1 cellular context compared by ENCODE assay signal in the genomic region with DNA sequence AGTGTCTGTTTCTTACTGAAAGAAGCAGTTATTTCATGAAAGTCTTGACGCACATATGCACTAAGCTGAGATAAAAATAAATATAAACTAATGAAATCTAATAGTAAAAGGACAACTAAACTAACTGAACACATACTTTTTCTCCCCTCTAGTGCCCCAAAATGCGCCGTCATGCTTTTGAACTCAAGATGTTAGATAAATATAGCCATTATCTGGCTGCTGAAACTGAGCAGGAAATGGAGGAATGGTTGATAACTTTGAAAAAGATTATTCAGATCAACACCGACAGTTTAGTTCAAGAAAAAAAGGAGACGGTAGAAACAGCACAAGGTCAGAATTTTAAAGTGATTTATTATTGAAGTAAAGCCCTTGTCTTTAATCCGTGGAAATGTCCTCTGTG.
TF ChIP-seq lines count a peak whose summit lies in the region.

No MANE protein-coding gene starts in this region.

TF ChIP-seq in K562, 482 proteins besides CTCF, POLR2A, EP300 and RAD21 (continued from another document):
- TF ChIP-seq, protein P1, sequence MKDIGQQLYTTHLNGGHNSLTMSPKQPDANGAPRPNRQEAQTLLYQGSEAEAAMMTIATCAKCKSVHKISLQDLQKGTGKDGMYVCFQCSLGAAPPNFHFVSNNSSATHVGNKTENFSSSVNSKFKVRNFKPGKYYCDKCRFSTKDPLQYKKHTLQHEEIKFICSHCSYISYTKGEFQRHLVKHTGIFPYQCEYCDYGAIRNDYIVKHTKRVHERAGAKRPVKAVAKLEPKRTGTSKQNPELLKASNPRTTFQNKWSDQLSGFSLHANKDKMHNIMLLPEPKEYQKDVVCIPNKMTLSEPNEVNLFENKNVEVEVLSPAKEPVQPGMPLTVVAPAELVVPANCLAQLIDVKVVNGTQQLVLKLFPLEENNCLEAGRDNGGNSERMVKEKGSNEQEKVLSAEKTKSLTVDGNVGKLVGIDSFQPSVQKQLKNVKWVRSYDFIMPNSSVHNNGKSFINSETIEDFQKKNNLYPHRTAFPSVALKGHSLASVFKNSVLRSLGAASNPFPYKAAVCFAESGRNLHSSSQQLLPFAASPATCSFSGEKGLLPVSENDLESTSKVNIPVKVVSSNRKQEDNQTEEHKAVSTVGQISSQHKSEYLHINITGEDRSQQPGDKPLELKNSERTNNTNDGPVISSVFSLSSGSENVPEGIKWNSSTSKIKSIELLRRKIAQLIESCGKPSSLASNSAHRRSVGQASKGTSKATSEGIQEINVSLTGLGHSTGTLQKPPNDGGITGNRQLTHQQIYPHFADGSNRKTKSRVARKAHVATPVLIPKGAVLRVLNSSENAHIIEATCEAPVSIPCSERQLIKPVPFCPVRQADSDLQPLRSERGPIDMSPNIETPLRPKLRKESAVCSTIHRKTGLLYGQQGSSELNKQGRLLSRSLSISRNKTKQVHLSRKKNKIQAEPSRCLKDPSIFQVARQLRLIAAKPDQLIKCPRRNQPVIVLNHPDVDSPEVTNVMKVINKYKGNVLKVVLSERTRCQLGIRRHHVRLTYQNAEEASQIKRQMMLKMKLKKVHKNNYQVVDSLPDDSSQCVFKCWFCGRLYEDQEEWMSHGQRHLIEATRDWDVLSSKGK (CRISPR knock-in tag; IDR thresholded peaks at IDR 0.05), result no peak
- TF ChIP-seq ARID1B (IDR thresholded peaks at IDR 0.05) (peak; percentile 79), TEAD1 (CRISPR knock-in tag; IDR thresholded peaks at IDR 0.05) (0 out of 4 replicates have a peak, but pooled peaks of 1 of the 2 experiments have one; percentile 36), U2AF2 (optimal IDR thresholded peaks at IDR 0.05; ENCODE audit: low read depth, low read length) (no peak), CCNT2 (IDR thresholded peaks at IDR 0.05; ENCODE audit: borderline replicate concordance, extremely low read depth, insufficient read length, low read depth, low read length) (peak; percentile 42), BACH1 (tag; IDR thresholded peaks at IDR 0.05) (peak; percentile 75; the same call in 1 of the 2 replicates), SMAD1 (IDR thresholded peaks at IDR 0.05; ENCODE audit: low read depth, low read length, partially characterized antibody) (no peak), FOXM1 (IDR thresholded peaks at IDR 0.05; ENCODE audit: low read depth) (peak; percentile 50; the same call in 1 of the 2 replicates), FOXM1 (CRISPR knock-in tag; IDR thresholded peaks at IDR 0.05; ENCODE audit: low read depth) (no peak), GATAD2A (IDR thresholded peaks at IDR 0.05) (0 out of 2 replicates have a peak, but pooled peaks have one; percentile 28), EP400 (IDR thresholded peaks at IDR 0.05) (peak; percentile 36)
- TF ChIP-seq, protein P2, sequence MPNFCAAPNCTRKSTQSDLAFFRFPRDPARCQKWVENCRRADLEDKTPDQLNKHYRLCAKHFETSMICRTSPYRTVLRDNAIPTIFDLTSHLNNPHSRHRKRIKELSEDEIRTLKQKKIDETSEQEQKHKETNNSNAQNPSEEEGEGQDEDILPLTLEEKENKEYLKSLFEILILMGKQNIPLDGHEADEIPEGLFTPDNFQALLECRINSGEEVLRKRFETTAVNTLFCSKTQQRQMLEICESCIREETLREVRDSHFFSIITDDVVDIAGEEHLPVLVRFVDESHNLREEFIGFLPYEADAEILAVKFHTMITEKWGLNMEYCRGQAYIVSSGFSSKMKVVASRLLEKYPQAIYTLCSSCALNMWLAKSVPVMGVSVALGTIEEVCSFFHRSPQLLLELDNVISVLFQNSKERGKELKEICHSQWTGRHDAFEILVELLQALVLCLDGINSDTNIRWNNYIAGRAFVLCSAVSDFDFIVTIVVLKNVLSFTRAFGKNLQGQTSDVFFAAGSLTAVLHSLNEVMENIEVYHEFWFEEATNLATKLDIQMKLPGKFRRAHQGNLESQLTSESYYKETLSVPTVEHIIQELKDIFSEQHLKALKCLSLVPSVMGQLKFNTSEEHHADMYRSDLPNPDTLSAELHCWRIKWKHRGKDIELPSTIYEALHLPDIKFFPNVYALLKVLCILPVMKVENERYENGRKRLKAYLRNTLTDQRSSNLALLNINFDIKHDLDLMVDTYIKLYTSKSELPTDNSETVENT (CRISPR knock-in tag; IDR thresholded peaks at IDR 0.05), result no peak
- TF ChIP-seq, protein P3, sequence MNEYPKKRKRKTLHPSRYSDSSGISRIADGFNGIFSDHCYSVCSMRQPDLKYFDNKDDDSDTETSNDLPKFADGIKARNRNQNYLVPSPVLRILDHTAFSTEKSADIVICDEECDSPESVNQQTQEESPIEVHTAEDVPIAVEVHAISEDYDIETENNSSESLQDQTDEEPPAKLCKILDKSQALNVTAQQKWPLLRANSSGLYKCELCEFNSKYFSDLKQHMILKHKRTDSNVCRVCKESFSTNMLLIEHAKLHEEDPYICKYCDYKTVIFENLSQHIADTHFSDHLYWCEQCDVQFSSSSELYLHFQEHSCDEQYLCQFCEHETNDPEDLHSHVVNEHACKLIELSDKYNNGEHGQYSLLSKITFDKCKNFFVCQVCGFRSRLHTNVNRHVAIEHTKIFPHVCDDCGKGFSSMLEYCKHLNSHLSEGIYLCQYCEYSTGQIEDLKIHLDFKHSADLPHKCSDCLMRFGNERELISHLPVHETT (CRISPR knock-in tag; conservative IDR thresholded peaks at IDR 0.05 in 1 of 2, IDR thresholded peaks at IDR 0.05 in 1 of 2), result peak in 1 of 2 experiments; percentile 27; a peak in 1 of 4 replicates
